ENCODE assay signal across 8 cellular contexts in the genomic region with DNA sequence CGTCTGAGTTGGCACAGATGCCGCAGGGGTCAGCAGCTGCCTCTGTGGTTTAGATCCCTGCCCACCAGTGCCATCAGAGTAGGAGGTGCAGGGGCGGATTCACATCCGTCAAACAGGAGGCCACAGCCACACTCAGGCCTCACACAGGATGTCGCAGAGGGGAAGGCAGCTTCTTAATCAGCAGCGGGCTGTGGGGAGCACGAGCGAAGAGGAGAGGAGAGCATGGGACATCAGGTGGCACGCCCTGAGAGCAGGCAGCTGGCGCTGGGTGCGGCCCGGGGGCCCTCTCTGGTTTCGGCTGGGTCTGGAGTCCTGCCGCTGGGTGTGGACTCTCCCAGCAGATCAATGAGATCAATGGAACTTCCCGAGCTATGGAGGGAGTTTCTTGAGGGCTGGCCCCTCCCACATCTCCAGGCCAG.
A peak's percentile ranks its signal among the peaks of the same experiment; 100 is the strongest.
DNase-seq lines count a peak whose midpoint lies in the region; ATAC-seq and TF ChIP-seq lines count a peak whose summit lies in the region.

No MANE protein-coding gene starts in this region.

- H3K4me3 Mint-ChIP-seq in activated T-cell treated with anti-CD3 and anti-CD28 coated beads, Interleukin-2, amount 50 U/mL, for 24 hours, result peak overlapping the region; percentile 58
- H3K4me3 Mint-ChIP-seq in memory B cell, result peak overlapping the region; percentile 59
- H3K4me3 Mint-ChIP-seq in stimulated activated naive B cell treated with anti-CD40 and anti-IgM and Interleukin-4, amounts not matched to agents 10 μg/mL and 1 μg/mL and 100 μg/mL, for 72 hours, result peak overlapping the region; percentile 2 to 51

- no peaks in the 10 kb centered on the region for H3K9me3 ChIP-seq in KOPT-K1 (ENCODE audit: insufficient read depth, low read length, poor library complexity, severe bottlenecking)

- H3K4me1 Mint-ChIP-seq in activated T-cell treated with anti-CD3 and anti-CD28 coated beads, Interleukin-2, amount 50 U/mL, for 24 hours (ENCODE audit: low read depth), result peaks cover 23% of the 10 kb centered on the region
- peaks cover 8% of the 10 kb centered on the region for H3K4me1 Mint-ChIP-seq in memory B cell
- peaks cover 8 to 15% of the 10 kb centered on the region in 2 donors for H3K4me1 Mint-ChIP-seq in stimulated activated naive B cell treated with anti-CD40 and anti-IgM and Interleukin-4, amounts not matched to agents 10 μg/mL and 1 μg/mL and 100 μg/mL, for 72 hours

- peak; percentile 75 for DNase-seq in activated T-cell treated with anti-CD3 and anti-CD28 coated beads, Interleukin-2, amount 50 U/mL, for 24 hours
- DNase-seq in memory B cell (ENCODE audit: low spot score in 2 of 2), result no peak
- peak; percentile 38 for DNase-seq in stimulated activated naive B cell treated with anti-CD40 and anti-IgM and Interleukin-4, amounts not matched to agents 10 μg/mL and 1 μg/mL and 100 μg/mL, for 72 hours
- DNase-seq in KBM-7, result no peak
- no peak for DNase-seq in epidermal melanocyte (ENCODE audit: insufficient read length, low spot score)
- DNase-seq in MV-4-11 (lab: John Stamatoyannopoulos, UW), result no peak

- ATAC-seq in memory B cell (ENCODE audit: low read depth), result peak; percentile 86
- peak; percentile 88 to 94 for ATAC-seq in stimulated activated naive B cell treated with anti-CD40 and anti-IgM and Interleukin-4, amounts not matched to agents 10 μg/mL and 1 μg/mL and 100 μg/mL, for 72 hours (replicated peaks)
- ATAC-seq in GM18505 (IDR thresholded peaks at IDR 0.05; ENCODE audit: unreplicated experiment), result no peak

- no peak for TF ChIP-seq POLR2A in GM18505 (IDR thresholded peaks at IDR 0.05; ENCODE audit: borderline replicate concordance, extremely low read depth, insufficient read depth, insufficient read length)

- H3K36me3 Mint-ChIP-seq in activated T-cell treated with anti-CD3 and anti-CD28 coated beads, Interleukin-2, amount 50 U/mL, for 24 hours (ENCODE audit: low read depth), result peaks cover 3% of the 10 kb centered on the region
- peaks cover 5% of the 10 kb centered on the region for H3K36me3 Mint-ChIP-seq in memory B cell
- H3K36me3 Mint-ChIP-seq in stimulated activated naive B cell treated with anti-CD40 and anti-IgM and Interleukin-4, amounts not matched to agents 10 μg/mL and 1 μg/mL and 100 μg/mL, for 72 hours, result no peaks in the 10 kb centered on the region

- no peaks in the 10 kb centered on the region for H3K27me3 Mint-ChIP-seq in activated T-cell treated with anti-CD3 and anti-CD28 coated beads, Interleukin-2, amount 50 U/mL, for 24 hours
- H3K27me3 Mint-ChIP-seq in memory B cell, result no peaks in the 10 kb centered on the region
- H3K27me3 Mint-ChIP-seq in stimulated activated naive B cell treated with anti-CD40 and anti-IgM and Interleukin-4, amounts not matched to agents 10 μg/mL and 1 μg/mL and 100 μg/mL, for 72 hours, result no peaks in the 10 kb centered on the region

- in situ Hi-C loops in KBM-7 (cut with MboI; ENCODE audit: low pct_unique_long_range_greater_than_20kb, low sequenced_read_pairs), result no loop called here

- peak overlapping the region; percentile 27 for H3K27ac ChIP-seq in KOPT-K1 (ENCODE audit: low read depth, low read length, poor library complexity, severe bottlenecking)

- H3K27ac Mint-ChIP-seq in activated T-cell treated with anti-CD3 and anti-CD28 coated beads, Interleukin-2, amount 50 U/mL, for 24 hours, result peak overlapping the region; percentile 90
- H3K27ac Mint-ChIP-seq in memory B cell, result peak overlapping the region; percentile 77
- H3K27ac Mint-ChIP-seq in stimulated activated naive B cell treated with anti-CD40 and anti-IgM and Interleukin-4, amounts not matched to agents 10 μg/mL and 1 μg/mL and 100 μg/mL, for 72 hours, result peak overlapping the region; percentile 26

- no peaks in the 10 kb centered on the region for H3K36me3 ChIP-seq in KOPT-K1 (ENCODE audit: insufficient read depth, low read length)

- H3K9me3 Mint-ChIP-seq in activated T-cell treated with anti-CD3 and anti-CD28 coated beads, Interleukin-2, amount 50 U/mL, for 24 hours, result no peaks in the 10 kb centered on the region
- no peaks in the 10 kb centered on the region for H3K9me3 Mint-ChIP-seq in memory B cell
- H3K9me3 Mint-ChIP-seq in stimulated activated naive B cell treated with anti-CD40 and anti-IgM and Interleukin-4, amounts not matched to agents 10 μg/mL and 1 μg/mL and 100 μg/mL, for 72 hours, result no peaks in the 10 kb centered on the region

Comparison
In these comparisons a context has a peak if more than half of its experiments do, and no peak if none do; other contexts are left out.
1. DNase-seq: peak in activated T-cell treated with anti-CD3 and anti-CD28 coated beads, Interleukin-2, amount 50 U/mL, for 24 hours (single experiment) and stimulated activated naive B cell treated with anti-CD40 and anti-IgM and Interleukin-4, amounts not matched to agents 10 μg/mL and 1 μg/mL and 100 μg/mL, for 72 hours (single experiment); none in memory B cell (0 of 2), KBM-7 (single experiment), epidermal melanocyte (single experiment) and MV-4-11 (single experiment).
2. H3K27ac Mint-ChIP-seq: peak in every context shown above with its lines; median percentile 90 in activated T-cell treated with anti-CD3 and anti-CD28 coated beads, Interleukin-2, amount 50 U/mL, for 24 hours; 77 in memory B cell; 26 in stimulated activated naive B cell treated with anti-CD40 and anti-IgM and Interleukin-4, amounts not matched to agents 10 μg/mL and 1 μg/mL and 100 μg/mL, for 72 hours.
3. Peak in every context shown above with its lines, with median percentiles within 50 percentile points of each other: H3K4me3 Mint-ChIP-seq.